In genomic region chr12:120134307-120134980, GRCh38 we compare ENCODE assay signal across 24 cellular contexts.
"Had no signal": no experiment of that assay in that cellular context is flagged by ENCODE, and none has a peak within 500 bp of the region (broad histone marks: within the 10 kb centered on the region; RNA-seq: fewer than 3 reads in every experiment).

No MANE protein-coding gene starts in this region.

- H3K9me3 ChIP-seq: body of pancreas, tibial artery had no signal

- H3K27me3 ChIP-seq: body of pancreas, tibial artery had no signal

- H3K4me3 Mint-ChIP-seq: activated B cell treated with CpG ODN at 0.5 μM for 24 hours; activated CD4-positive, alpha-beta T cell treated with anti-CD3 and anti-CD28 coated beads, Interleukin-2, amount 10 ng/mL, durations not matched to agents 7 days and 5 days; activated CD8-positive, alpha-beta T cell treated with anti-CD3 and anti-CD28 coated beads, Interleukin-2, amount 10 ng/mL, durations not matched to agents 7 days and 5 days; activated T-cell treated with anti-CD3 and anti-CD28 coated beads, Interleukin-2, amount 50 U/mL, for 24 hours; mesothelial cell of epicardium; nephron progenitor cell had no signal

- H3K4me1 ChIP-seq: body of pancreas, tibial artery had no signal

- H3K27ac ChIP-seq: body of pancreas, tibial artery had no signal

- FAIRE-seq: colon had no signal

- H3K27me3 Mint-ChIP-seq: activated B cell treated with CpG ODN at 0.5 μM for 24 hours; activated CD4-positive, alpha-beta T cell treated with anti-CD3 and anti-CD28 coated beads, Interleukin-2, amount 10 ng/mL, durations not matched to agents 7 days and 5 days; activated T-cell treated with anti-CD3 and anti-CD28 coated beads, Interleukin-2, amount 50 U/mL, for 24 hours; progenitor cell of endocrine pancreas had no signal

- H3K4me3 ChIP-seq: body of pancreas, lung, tibial artery had no signal

- DNase-seq: activated B cell treated with CpG ODN at 0.5 μM for 24 hours; activated CD4-positive, alpha-beta T cell treated with anti-CD3 and anti-CD28 coated beads, Interleukin-2, amount 10 ng/mL, durations not matched to agents 7 days and 5 days; activated CD8-positive, alpha-beta T cell treated with anti-CD3 and anti-CD28 coated beads, Interleukin-2, amount 10 ng/mL, durations not matched to agents 7 days and 5 days; activated naive CD4-positive, alpha-beta T cell treated with Interleukin-2 at 50 U/mL for 16 hours; activated T-cell treated with anti-CD3 and anti-CD28 coated beads, Interleukin-2, amount 50 U/mL, for 24 hours; body of pancreas; erythroblast; foreskin melanocyte; glutamatergic neuron; hypothalamus; islet precursor cell; nephron progenitor cell; occipital lobe; stimulated activated CD4-positive, alpha-beta T cell treated with anti-CD3 and anti-CD28 coated beads, Interleukin-12 subunit alpha, Interleukin-12 subunit beta, amount 100 ng/mL, for 4 hours; stimulated activated CD4-positive, alpha-beta T cell treated with anti-CD3 and anti-CD28 coated beads, Interleukin-1b, Interleukin-23, amount 100 ng/mL, for 48 hours; stimulated activated CD8-positive, alpha-beta memory T cell treated with anti-CD3 and anti-CD28 coated beads, Interleukin-4, amount 100 ng/mL, for 48 hours; stimulated activated naive CD8-positive, alpha-beta T cell treated with anti-CD3 and anti-CD28 coated beads, Interleukin-15, Interleukin-2, amounts not matched to agents 100 U/mL and 50 U/mL, for 24 hours; substantia nigra; tibial artery had no signal

- H3K4me1 Mint-ChIP-seq: activated CD4-positive, alpha-beta T cell treated with anti-CD3 and anti-CD28 coated beads, Interleukin-2, amount 10 ng/mL, durations not matched to agents 7 days and 5 days; mesothelial cell of epicardium; nephron progenitor cell had no signal

- H3K27ac Mint-ChIP-seq: activated B cell treated with CpG ODN at 0.5 μM for 24 hours; activated CD4-positive, alpha-beta T cell treated with anti-CD3 and anti-CD28 coated beads, Interleukin-2, amount 10 ng/mL, durations not matched to agents 7 days and 5 days; activated CD8-positive, alpha-beta T cell treated with anti-CD3 and anti-CD28 coated beads, Interleukin-2, amount 10 ng/mL, durations not matched to agents 7 days and 5 days; activated T-cell treated with anti-CD3 and anti-CD28 coated beads, Interleukin-2, amount 50 U/mL, for 24 hours; activated T-helper 2 cell treated with anti-CD3 and anti-CD28 coated beads, Interferon-gamma antibody, Interleukin-2, Interleukin-4, amounts not matched to agents 10 μg/mL and 5 μg/mL and 100 μg/mL, durations not matched to agents 14 hours and 24 hours and 36 hours; mesothelial cell of epicardium; nephron progenitor cell; progenitor cell of endocrine pancreas had no signal

- H3K9me3 Mint-ChIP-seq: activated B cell treated with CpG ODN at 0.5 μM for 24 hours; activated CD4-positive, alpha-beta T cell treated with anti-CD3 and anti-CD28 coated beads, Interleukin-2, amount 10 ng/mL, durations not matched to agents 7 days and 5 days; activated T-cell treated with anti-CD3 and anti-CD28 coated beads, Interleukin-2, amount 50 U/mL, for 24 hours; activated T-helper 2 cell treated with anti-CD3 and anti-CD28 coated beads, Interferon-gamma antibody, Interleukin-2, Interleukin-4, amounts not matched to agents 10 μg/mL and 5 μg/mL and 100 μg/mL, durations not matched to agents 14 hours and 24 hours and 36 hours; mesothelial cell of epicardium; nephron progenitor cell had no signal

- ATAC-seq: activated CD8-positive, alpha-beta T cell treated with anti-CD3 and anti-CD28 coated beads, Interleukin-2, amount 10 ng/mL, durations not matched to agents 7 days and 5 days; body of pancreas; stimulated activated naive CD8-positive, alpha-beta T cell treated with anti-CD3 and anti-CD28 coated beads, Interleukin-15, Interleukin-2, amounts not matched to agents 100 U/mL and 50 U/mL, for 24 hours had no signal
